8 cellular contexts compared by ENCODE assay signal in genomic region chr10:113520606-113521481, GRCh38. TPM values are rescaled to one million over a fixed set of nuclear protein-coding genes. Genes with fewer than 3 reads are reported as not detected.
DNase-seq lines count a peak whose midpoint lies in the region; ATAC-seq, FAIRE-seq and TF ChIP-seq lines count a peak whose summit lies in the region.

No MANE protein-coding gene starts in this region.

- 42 to 59% (median 49%) methylated on average over 8 of the region's 8 CpGs for WGBS in adrenal gland, 4 donors

- peak; percentile 80 for ATAC-seq in HG03135 (IDR thresholded peaks at IDR 0.05; ENCODE audit: unreplicated experiment)
- no peak for ATAC-seq in GM19023 (IDR thresholded peaks at IDR 0.05; ENCODE audit: unreplicated experiment)

- H3K36me3 ChIP-seq in adrenal gland (replicated peaks in 1 of 2): no peaks in the 10 kb centered on the region
- no peaks in the 10 kb centered on the region for H3K36me3 ChIP-seq in left ventricle myocardium inferior

- peak; percentile 97 to 99 (median 98) for TF ChIP-seq CTCF in adrenal gland (IDR thresholded peaks at IDR 0.05)
- peak; percentile 98 for TF ChIP-seq CTCF in left ventricle myocardium inferior (IDR thresholded peaks at IDR 0.05; ENCODE audit: borderline replicate concordance)

- TF ChIP-seq POLR2A in GM12891 (IDR thresholded peaks at IDR 0.05; ENCODE audit: low read depth, low read length) (no peak), adrenal gland (IDR thresholded peaks at IDR 0.05) (no peak)

- H3K27ac ChIP-seq in adrenal gland (no peak overlapping the region), left ventricle myocardium inferior (replicated peaks) (no peak overlapping the region)

- no peaks in the 10 kb centered on the region for H3K9me3 ChIP-seq in adrenal gland (replicated peaks in 1 of 3)
- no peaks in the 10 kb centered on the region for H3K9me3 ChIP-seq in left ventricle myocardium inferior (replicated peaks)

- H3K4me1 ChIP-seq in adrenal gland (replicated peaks in 1 of 2) (no peaks in the 10 kb centered on the region), left ventricle myocardium inferior (peaks cover 3% of the 10 kb centered on the region)

- DNase-seq in AML-193 (lab: John Stamatoyannopoulos, UW): peak; percentile 15 to 33
- peak; percentile 50 for DNase-seq in GM12891 (ENCODE audit: insufficient read length, low spot score)
- DNase-seq in NCI-H510A treated with DMSO at 0.1 percent for 48 hours (lab: John Stamatoyannopoulos, UW): peak; percentile 72
- DNase-seq in adrenal gland: peak; percentile 71 to 89 (median 81)
- peak; percentile 44 for DNase-seq in left ventricle myocardium inferior
- DNase-seq in retina: peak; percentile 70

- intact Hi-C loops in adrenal gland (cut with DNase I): loop anchor here in 1 of 2 donors (5.0 to 10.0 kb wide), 2 partner anchors 41 to 136 kb away; no protein-coding TSS in a partner anchor
- intact Hi-C loops in left ventricle myocardium inferior (cut with micrococcal nuclease): no loop called here

- H3K27me3 ChIP-seq in adrenal gland: no peaks in the 10 kb centered on the region
- H3K27me3 ChIP-seq in left ventricle myocardium inferior (ENCODE audit: low read depth): peaks cover 29% of the 10 kb centered on the region

- H3K4me3 ChIP-seq in adrenal gland: no peak overlapping the region
- no peak overlapping the region for H3K4me3 ChIP-seq in left ventricle myocardium inferior

- FAIRE-seq in GM12891 (lab: Jason Lieb, UNC): no peak

TF ChIP-seq in GM12891, 5 proteins besides CTCF, POLR2A, EP300 and RAD21:
- TF ChIP-seq POU2F2 (IDR thresholded peaks at IDR 0.05; ENCODE audit: low read depth, low read length): no peak
- no peak for TF ChIP-seq SPI1 (IDR thresholded peaks at IDR 0.05; ENCODE audit: low read depth, low read length)
- no peak for TF ChIP-seq TAF1 (IDR thresholded peaks at IDR 0.05; ENCODE audit: low read depth, low read length)
- TF ChIP-seq POLR2AphosphoS5 (IDR thresholded peaks at IDR 0.05; ENCODE audit: low read depth, low read length): no peak
- no peak for TF ChIP-seq PAX5 (IDR thresholded peaks at IDR 0.05; ENCODE audit: insufficient read depth, low read length, severe bottlenecking)

RNA-seq across cellular contexts. Expression of gene HABP2, which starts 32.0 kb away (rescaled TPM):
- not detected for polyA plus RNA-seq in GM12891 (2012; ENCODE audit: low read depth, missing spikeins)
- under 1 TPM in 2 of 8 donors, not detected in 6; 0.11 to 0.29 TPM for total RNA-seq in adrenal gland
- polyA plus RNA-seq in adrenal gland: under 1 TPM in 1 of 3 donors, not detected in 2; 0.13 TPM
- total RNA-seq in left ventricle myocardium inferior: not detected

Comparison
In these comparisons a context has a peak if more than half of its experiments do, and no peak if none do; other contexts are left out.
1. DNase-seq: peak in every context shown above with its lines; median percentile 81 in adrenal gland; 72 in NCI-H510A treated with DMSO at 0.1 percent for 48 hours; 70 in retina; 50 in GM12891; 44 in left ventricle myocardium inferior; 24 in AML-193.